In the genomic region with DNA sequence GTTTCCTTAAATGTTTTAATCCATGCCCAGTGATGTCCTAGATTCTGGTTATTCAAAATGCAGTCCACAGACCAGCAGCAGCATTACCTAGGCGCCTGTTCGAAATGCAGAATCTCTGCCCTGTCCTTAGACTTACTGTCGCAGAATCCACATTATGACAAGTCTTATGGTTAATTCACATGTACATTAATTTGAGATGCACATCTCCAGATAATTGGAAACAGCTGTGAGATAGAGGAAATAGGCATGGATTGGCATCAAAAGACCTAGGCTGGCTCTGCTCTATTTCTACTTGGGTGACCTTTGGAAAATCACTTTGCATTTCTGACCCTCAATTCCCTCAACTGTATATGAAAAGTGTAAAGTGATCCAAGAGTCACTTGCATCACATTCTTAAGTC, we compare ENCODE assay signal across 18 cellular contexts.
DNase-seq lines count a peak whose midpoint lies in the region; ATAC-seq and TF ChIP-seq lines count a peak whose summit lies in the region.
"Had no signal": no experiment of that assay in that cellular context is flagged by ENCODE, and none has a peak within 500 bp of the region (broad histone marks: within the 10 kb centered on the region; RNA-seq: fewer than 3 reads in every experiment).

No MANE protein-coding gene starts in this region.

- no peak overlapping the region for H2AFZ ChIP-seq in SK-N-SH (ENCODE audit: low read depth)

- no peaks in the 10 kb centered on the region for H3K36me3 ChIP-seq in BLaER1 treated with 17β-estradiol and CSF1 and Interleukin-3, amounts not matched to agents 10 nM and 100 nM
- H3K36me3 ChIP-seq in SK-N-SH (replicated peaks in 1 of 2; ENCODE audit: control insufficient read depth in 1 of 2, insufficient read depth in 2 of 2, low read length in 1 of 2) = no peaks in the 10 kb centered on the region
- H3K36me3 ChIP-seq in lower lobe of right lung = no peaks in the 10 kb centered on the region

- H3K9me2 ChIP-seq in SK-N-SH = no peaks in the 10 kb centered on the region

- POLR2A ChIA-PET in SK-N-SH (lab: Yijun Ruan, JAX) = interaction anchor here (1.0 kb wide), 1 partner anchor 9 kb away, joined by 3 read pairs; no protein-coding TSS in a partner anchor

- no peak overlapping the region for H3K4me3 ChIP-seq in BLaER1 treated with 17β-estradiol and CSF1 and Interleukin-3, amounts not matched to agents 10 nM and 100 nM
- H3K4me3 ChIP-seq in SK-N-SH (ENCODE audit: low read depth in 2 of 2, low read length in 1 of 2) = no peak overlapping the region
- H3K4me3 ChIP-seq in lower lobe of right lung = no peak overlapping the region
- H3K4me3 ChIP-seq in foreskin fibroblast (ENCODE audit: low read depth in 1 of 2, low read length in 2 of 2) = no peak overlapping the region

- TF ChIP-seq CTCF in SK-N-SH (IDR thresholded peaks at IDR 0.05) = no peak
- no peak for TF ChIP-seq CTCF in lower lobe of right lung (IDR thresholded peaks at IDR 0.05)
- no peak for TF ChIP-seq CTCF in foreskin fibroblast (IDR thresholded peaks at IDR 0.05; ENCODE audit: low read depth, low read length)

- no peaks in the 10 kb centered on the region for H4K20me1 ChIP-seq in BLaER1 treated with 17β-estradiol and CSF1 and Interleukin-3, amounts not matched to agents 10 nM and 100 nM
- H4K20me1 ChIP-seq in SK-N-SH (ENCODE audit: insufficient read depth) = no peaks in the 10 kb centered on the region

- no peaks in the 10 kb centered on the region for H3K27me3 ChIP-seq in BLaER1 treated with 17β-estradiol and CSF1 and Interleukin-3, amounts not matched to agents 10 nM and 100 nM
- H3K27me3 ChIP-seq in SK-N-SH (ENCODE audit: insufficient read depth) (no peaks in the 10 kb centered on the region), lower lobe of right lung (ENCODE audit: low read depth) (no peaks in the 10 kb centered on the region)

- 41% methylated on average over 3 of the region's 3 CpGs for WGBS in SK-N-SH (ENCODE audit: low lambda C conversion rate)

- TF ChIP-seq RAD21 in SK-N-SH (IDR thresholded peaks at IDR 0.05; ENCODE audit: low read length) = peak; percentile 49

- peaks cover 0 to 10% (median 0%) of the 10 kb centered on the region in 11 experiments; a peak in 2 of 22 replicates for H3K9me3 ChIP-seq in BLaER1 treated with 17β-estradiol and CSF1 and Interleukin-3, amounts not matched to agents 10 nM and 100 nM (replicated peaks in 1 of 11)
- H3K9me3 ChIP-seq in SK-N-SH (no peaks in the 10 kb centered on the region), lower lobe of right lung (no peaks in the 10 kb centered on the region)

- peak; percentile 82 to 98; a peak in 3 of 4 replicates for TF ChIP-seq EP300 in SK-N-SH (IDR thresholded peaks at IDR 0.05; ENCODE audit: borderline replicate concordance in 1 of 2, low read depth in 1 of 2, low read length in 1 of 2)

- intact Hi-C loops in lower lobe of right lung (cut with DNase I) = no loop called here
- intact Hi-C loops in left ventricle myocardium superior (cut with micrococcal nuclease) = no loop called here

- no peak overlapping the region for H3K27ac ChIP-seq in BLaER1 treated with 17β-estradiol and CSF1 and Interleukin-3, amounts not matched to agents 10 nM and 100 nM
- peak overlapping the region in 1 of 2 experiments; percentile 97; a peak in 2 of 4 replicates for H3K27ac ChIP-seq in SK-N-SH (ENCODE audit: low read depth in 2 of 2, low read length in 1 of 2)
- peak overlapping the region; percentile 2 for H3K27ac ChIP-seq in lower lobe of right lung

- no peaks in the 10 kb centered on the region for H3K79me2 ChIP-seq in SK-N-SH (ENCODE audit: insufficient read depth)

- CTCF ChIA-PET in SK-N-SH (lab: Yijun Ruan, JAX) = interaction anchor here (0.6 to 1.7 kb wide), 4 partner anchors 11 to 1803 kb away, joined by 3 to 7 read pairs (median 4); no protein-coding TSS in a partner anchor

- no peak overlapping the region for H3K9ac ChIP-seq in BLaER1 treated with 17β-estradiol and CSF1 and Interleukin-3, amounts not matched to agents 10 nM and 100 nM
- H3K9ac ChIP-seq in SK-N-SH = no peak overlapping the region

- DNase-seq in SK-N-SH (peak; percentile 57), lower lobe of right lung (no peak), foreskin fibroblast (no peak), left ventricle myocardium superior (no peak)
- DNase-seq in activated CD4-positive, alpha-beta T cell treated with anti-CD3 and anti-CD28 coated beads, Interleukin-2, amount 50 U/mL, for 4 hours = no peak
- DNase-seq: AML-193; C1 segment of cervical spinal cord; CD4-positive, CD25-positive, alpha-beta regulatory T cell; CD8-positive, alpha-beta memory T cell; COR-L47; DMS 273 treated with DMSO at 0.1 percent for 48 hours; DMS53; GOT3; H7; KG1 had no signal

- H3F3A ChIP-seq in SK-N-SH (replicated peaks; ENCODE audit: insufficient read depth) = peaks cover 16% of the 10 kb centered on the region

- ATAC-seq in lower lobe of right lung (no peak), left ventricle myocardium superior (no peak), HG03571 (IDR thresholded peaks at IDR 0.05; ENCODE audit: unreplicated experiment) (no peak)
- ATAC-seq: HCT116 had no signal

- H3K4me2 ChIP-seq in BLaER1 treated with 17β-estradiol and CSF1 and Interleukin-3, amounts not matched to agents 10 nM and 100 nM = peak overlapping the region in 8 of 11 experiments; percentile 8 to 71 (median 48); a peak in 14 of 22 replicates
- H3K4me2 ChIP-seq in SK-N-SH = no peak overlapping the region

- H3K4me1 ChIP-seq in BLaER1 treated with 17β-estradiol and CSF1 and Interleukin-3, amounts not matched to agents 10 nM and 100 nM = peaks cover 32 to 62% (median 45%) of the 10 kb centered on the region in 10 experiments
- H3K4me1 ChIP-seq in SK-N-SH (ENCODE audit: control insufficient read depth in 1 of 2, insufficient read depth in 2 of 2, low read depth in 1 of 2, low read length in 1 of 2) = peaks cover 13% of the 10 kb centered on the region in 2 experiments; a peak in 3 of 4 replicates
- H3K4me1 ChIP-seq in lower lobe of right lung = peaks cover 19% of the 10 kb centered on the region

TF ChIP-seq in SK-N-SH, 30 proteins besides CTCF, POLR2A, EP300 and RAD21 (continues in another document):
- TF ChIP-seq POLR2AphosphoS5 (IDR thresholded peaks at IDR 0.05; ENCODE audit: low read depth, low read length) = peak; percentile 64; the same call in 1 of the 2 replicates
- TF ChIP-seq, protein P1, sequence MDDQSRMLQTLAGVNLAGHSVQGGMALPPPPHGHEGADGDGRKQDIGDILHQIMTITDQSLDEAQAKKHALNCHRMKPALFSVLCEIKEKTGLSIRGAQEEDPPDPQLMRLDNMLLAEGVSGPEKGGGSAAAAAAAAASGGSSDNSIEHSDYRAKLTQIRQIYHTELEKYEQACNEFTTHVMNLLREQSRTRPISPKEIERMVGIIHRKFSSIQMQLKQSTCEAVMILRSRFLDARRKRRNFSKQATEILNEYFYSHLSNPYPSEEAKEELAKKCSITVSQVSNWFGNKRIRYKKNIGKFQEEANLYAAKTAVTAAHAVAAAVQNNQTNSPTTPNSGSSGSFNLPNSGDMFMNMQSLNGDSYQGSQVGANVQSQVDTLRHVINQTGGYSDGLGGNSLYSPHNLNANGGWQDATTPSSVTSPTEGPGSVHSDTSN (IDR thresholded peaks at IDR 0.05) = peak; percentile 66
- TF ChIP-seq MXI1 (IDR thresholded peaks at IDR 0.05; ENCODE audit: low read depth, low read length) = 0 out of 2 replicates have a peak, but pooled peaks have one; percentile 28
- TF ChIP-seq NRF1 (IDR thresholded peaks at IDR 0.05; ENCODE audit: low read depth, low read length) = no peak
- peak; percentile 93 for TF ChIP-seq RCOR1 (IDR thresholded peaks at IDR 0.05; ENCODE audit: low read length)
- TF ChIP-seq CHD2 (IDR thresholded peaks at IDR 0.05; ENCODE audit: low read length, partially characterized antibody) = peak; percentile 71
- TF ChIP-seq SIN3A (IDR thresholded peaks at IDR 0.05; ENCODE audit: borderline replicate concordance, low read depth, low read length) = no peak
- TF ChIP-seq REST (IDR thresholded peaks at IDR 0.05; ENCODE audit: low read depth, low read length) = no peak
- peak; percentile 82 for TF ChIP-seq FOXJ3 (CRISPR knock-in tag; IDR thresholded peaks at IDR 0.05)
- TF ChIP-seq TAF1 (IDR thresholded peaks at IDR 0.05; ENCODE audit: borderline replicate concordance, low read depth, low read length) = no peak
- TF ChIP-seq TCF12 (IDR thresholded peaks at IDR 0.05) = peak; percentile 92
- peak; percentile 43; the same call in 1 of the 2 replicates for TF ChIP-seq NFIC (IDR thresholded peaks at IDR 0.05; ENCODE audit: borderline replicate concordance)
- no peak for TF ChIP-seq RFX5 (IDR thresholded peaks at IDR 0.05; ENCODE audit: low read length)
- no peak for TF ChIP-seq GABPA (IDR thresholded peaks at IDR 0.05; ENCODE audit: low read depth)
- no peak for TF ChIP-seq FOSL2 (IDR thresholded peaks at IDR 0.05; ENCODE audit: borderline replicate concordance, low read depth)
